8 cellular contexts compared by ENCODE assay signal in genomic region chr2:237572021-237572741, GRCh38. TPM values are rescaled to one million over a fixed set of nuclear protein-coding genes. Genes with fewer than 3 reads are reported as not detected.
DNase-seq lines count a peak whose midpoint lies in the region; ATAC-seq and TF ChIP-seq lines count a peak whose summit lies in the region.

No MANE protein-coding gene starts in this region.

- intact Hi-C loops in left colon (cut with DNase I, micrococcal nuclease) = loop anchor here in 1 of 2 donors (5.0 kb wide), 1 partner anchor 60 kb away; no protein-coding TSS in a partner anchor

- H3K27ac Mint-ChIP-seq in central memory CD8-positive, alpha-beta T cell (ENCODE audit: low read depth) = no peak overlapping the region

- H3K4me3 Mint-ChIP-seq in central memory CD8-positive, alpha-beta T cell = no peak overlapping the region

- ATAC-seq in GM18498 (IDR thresholded peaks at IDR 0.05; ENCODE audit: unreplicated experiment) (peak; percentile 96), HG03095 (IDR thresholded peaks at IDR 0.05; ENCODE audit: unreplicated experiment) (peak; percentile 91), left colon (peak; percentile 91)
- ATAC-seq in activated CD4-positive, CD25-positive, alpha-beta regulatory T cell treated with anti-CD3 and anti-CD28 coated beads, Interleukin-2, amount 50 U/mL, for 24 hours = peak; percentile 88 to 91
- ATAC-seq in central memory CD8-positive, alpha-beta T cell (replicated peaks; ENCODE audit: extremely low read depth, poor library complexity, severe bottlenecking) = peak; percentile 88

- H3K4me1 Mint-ChIP-seq in central memory CD8-positive, alpha-beta T cell = peaks cover 5% of the 10 kb centered on the region

- DNase-seq in NCI-H2227 treated with DMSO at 0.1 percent for 48 hours (lab: John Stamatoyannopoulos, UW) (peak; percentile 74), left colon (peak; percentile 86 to 93)
- DNase-seq in central memory CD8-positive, alpha-beta T cell (ENCODE audit: low spot score in 2 of 2) = peak; percentile 61 to 83
- DNase-seq in stimulated activated CD4-positive, alpha-beta T cell treated with anti-CD3 and anti-CD28 coated beads, Interleukin-1b, Interleukin-23, amount 100 ng/mL, for 4 hours (ENCODE audit: low read depth in 2 of 2) = peak; percentile 88 to 92

- no peaks in the 10 kb centered on the region for H3K9me3 Mint-ChIP-seq in central memory CD8-positive, alpha-beta T cell

- H3K27me3 Mint-ChIP-seq in central memory CD8-positive, alpha-beta T cell = peaks cover 19% of the 10 kb centered on the region

- peak overlapping the region; percentile 53 for H3K27ac ChIP-seq in 22Rv1

- peak; percentile 96 for TF ChIP-seq CTCF in 22Rv1 (IDR thresholded peaks at IDR 0.05)

- no peaks in the 10 kb centered on the region for H3K36me3 Mint-ChIP-seq in central memory CD8-positive, alpha-beta T cell (ENCODE audit: insufficient read depth)

RNA-seq across cellular contexts. Expression of gene PRLH, which starts 5.8 kb away (rescaled TPM):
- not detected for total RNA-seq in left colon

RNA-seq across cellular contexts. Expression of gene RAB17, which starts 18.4 kb away (rescaled TPM):
- total RNA-seq in left colon = 10 to 100 TPM; 51.3 to 59.2 TPM

RNA-seq across cellular contexts. Expression of gene LRRFIP1, which starts 55.2 kb away (rescaled TPM):
- total RNA-seq in left colon = 100 to 1,000 TPM; 121 to 123 TPM

Comparison
In these comparisons a context has a peak if more than half of its experiments do, and no peak if none do; other contexts are left out.
1. Peak in every context shown above with its lines: DNase-seq, ATAC-seq and H3K27ac ChIP-seq.